In genomic region chr4:142567620-142568451, GRCh38 we compare ENCODE assay signal across 9 cellular contexts.
A peak's percentile ranks its signal among the peaks of the same experiment; 100 is the strongest.
DNase-seq lines count a peak whose midpoint lies in the region; ATAC-seq, FAIRE-seq and TF ChIP-seq lines count a peak whose summit lies in the region.
"Had no signal": no experiment of that assay in that cellular context is flagged by ENCODE, and none has a peak within 500 bp of the region (broad histone marks: within the 10 kb centered on the region; RNA-seq: fewer than 3 reads in every experiment).

No MANE protein-coding gene starts in this region.

- FAIRE-seq in colon (lab: Jason Lieb, UNC) (peak; percentile 51), pancreas (lab: Jason Lieb, UNC) (peak; percentile 83), urothelium cell line (lab: Jason Lieb, UNC) (no peak)

- H3K9me1 ChIP-seq in IMR-90 (ENCODE audit: insufficient read depth, low read length): peaks cover 2% of the 10 kb centered on the region; the same call in 1 of the 2 replicates

- H3K27ac ChIP-seq in IMR-90 (ENCODE audit: insufficient read depth, low read length) (peak overlapping the region; percentile 66; the same call in 1 of the 2 replicates), pancreas (peak overlapping the region; percentile 50 to 87 (median 73)), substantia nigra (ENCODE audit: low read depth, low read length, poor library complexity, severe bottlenecking) (no peak overlapping the region)

- H3K4me3 ChIP-seq in IMR-90 (ENCODE audit: insufficient read depth, low read depth, low read length): no peak overlapping the region
- H3K4me3 ChIP-seq in pancreas: peak overlapping the region in 2 of 4 donors; percentile 23 to 26
- H3K4me3 ChIP-seq in H7 (ENCODE audit: insufficient read depth, low read depth, low read length): no peak overlapping the region

- peak overlapping the region; percentile 30; the same call in 1 of the 2 replicates for H3K4me2 ChIP-seq in IMR-90 (ENCODE audit: low read depth, low read length)

- no peak overlapping the region for H3K56ac ChIP-seq in IMR-90 (ENCODE audit: extremely low read depth, insufficient read depth, low read length)

- H3K18ac ChIP-seq in IMR-90 (ENCODE audit: low read depth, low read length): no peak overlapping the region; the same call in 1 of the 2 replicates

- no peak overlapping the region for H2BK5ac ChIP-seq in IMR-90 (ENCODE audit: low read depth, low read length, poor library complexity, severe bottlenecking)

- ATAC-seq in GM18511 (IDR thresholded peaks at IDR 0.05; ENCODE audit: unreplicated experiment) (peak; percentile 67), IMR-90 (ENCODE audit: low read depth) (peak; percentile 85), pancreas (peak; percentile 94 to 96 (median 94)), GM21360 (IDR thresholded peaks at IDR 0.05; ENCODE audit: unreplicated experiment) (no peak)

- no peak for TF ChIP-seq POLR2A in IMR-90 (IDR thresholded peaks at IDR 0.05; ENCODE audit: low read depth, low read length)

- H3K4ac ChIP-seq in IMR-90 (ENCODE audit: low read depth, low read length): no peak overlapping the region

- H2BK15ac ChIP-seq in IMR-90 (ENCODE audit: low read depth, low read length): no peak overlapping the region

- intact Hi-C loops in IMR-90 (cut with micrococcal nuclease): loop anchor here (5.0 kb wide), 1 partner anchor 216 kb away; no protein-coding TSS in a partner anchor
- intact Hi-C loops in pancreas (cut with DNase I): no loop called here

- no peaks in the 10 kb centered on the region for H3K79me1 ChIP-seq in IMR-90 (ENCODE audit: low read depth in 1 of 2, low read length in 2 of 2)

- H3K9ac ChIP-seq in IMR-90 (ENCODE audit: low read depth, low read length): no peak overlapping the region

- TF ChIP-seq CTCF in IMR-90 (conservative IDR thresholded peaks at IDR 0.05; ENCODE audit: low read depth, low read length) (no peak), pancreas (IDR thresholded peaks at IDR 0.05) (no peak)

- no peak overlapping the region for H2AK9ac ChIP-seq in IMR-90 (replicated peaks; ENCODE audit: low read depth, low read length, poor library complexity)

- H3K23ac ChIP-seq in IMR-90 (ENCODE audit: low read depth, low read length): no peak overlapping the region; the same call in 1 of the 2 replicates

- H3K27me3 ChIP-seq in IMR-90 (ENCODE audit: control insufficient read depth, insufficient read depth, low read length) (no peaks in the 10 kb centered on the region), pancreas (no peaks in the 10 kb centered on the region), H7 (ENCODE audit: control insufficient read depth, insufficient read depth, low read length) (no peaks in the 10 kb centered on the region)

- peak; percentile 47 for DNase-seq in IMR-90
- DNase-seq in pancreas: peak in 3 of 6 donors; percentile 54 to 70 (median 64)
- no peak for DNase-seq in substantia nigra (lab: John Stamatoyannopoulos, UW)
- DNase-seq in H7: no peak
- DNase-seq in urothelium cell line (ENCODE audit: low spot score): no peak
- DNase-seq: NCI-H1436 had no signal

- dilution Hi-C loops in IMR-90 (cut with HindIII; ENCODE audit: low sequenced_read_pairs, unreplicated experiment): no loop called here

- in situ Hi-C loops in IMR-90 (cut with MboI; ENCODE audit: low sequenced_read_pairs): no loop called here

- POLR2A ChIA-PET in IMR-90 (lab: Charles Lee; ENCODE audit: unreplicated experiment): no interaction called here

- H3K4me1 ChIP-seq in IMR-90 (ENCODE audit: control insufficient read depth, insufficient read depth, low read length) (0 out of 2 replicates have a peak, but pooled peaks cover 1% of the 10 kb centered on the region), pancreas (peaks cover 7 to 34% (median 32%) of the 10 kb centered on the region in 3 donors)

- H2AFZ ChIP-seq in IMR-90 (replicated peaks; ENCODE audit: low read length, poor library complexity): no peak overlapping the region

- H4K91ac ChIP-seq in IMR-90 (ENCODE audit: insufficient read depth, low read depth, low read length): no peak overlapping the region

- H2BK20ac ChIP-seq in IMR-90 (ENCODE audit: low read depth, low read length): 0 out of 2 replicates have a peak overlapping the region, but pooled peaks have one; percentile 17

- H2BK120ac ChIP-seq in IMR-90 (ENCODE audit: low read depth, low read length): no peak overlapping the region

- H3K14ac ChIP-seq in IMR-90 (replicated peaks; ENCODE audit: low read depth, low read length): 0 out of 2 replicates have a peak overlapping the region, but pooled peaks have one; percentile 2

- H3K9me3 ChIP-seq in IMR-90 (ENCODE audit: control insufficient read depth, insufficient read depth, low read length) (no peaks in the 10 kb centered on the region), pancreas (no peaks in the 10 kb centered on the region)

- H4K5ac ChIP-seq in IMR-90 (ENCODE audit: low read depth, low read length): no peak overlapping the region

- H4K20me1 ChIP-seq in IMR-90 (ENCODE audit: insufficient read depth, low read length): no peaks in the 10 kb centered on the region

- no peaks in the 10 kb centered on the region for H3K36me3 ChIP-seq in IMR-90 (ENCODE audit: control insufficient read depth, insufficient read depth, low read length)
- H3K36me3 ChIP-seq in pancreas: no peaks in the 10 kb centered on the region
- no peaks in the 10 kb centered on the region for H3K36me3 ChIP-seq in H7 (replicated peaks; ENCODE audit: control insufficient read depth, insufficient read depth, low read length)

- H4K8ac ChIP-seq in IMR-90 (ENCODE audit: low read depth in 2 of 2, low read length in 2 of 2): no peak overlapping the region

- CTCF ChIA-PET in IMR-90 (lab: Yijun Ruan, JAX): interaction anchor here (0.7 to 0.9 kb wide), 2 partner anchors 15 to 347 kb away, joined by 4 read pairs; no protein-coding TSS in a partner anchor

- no peak overlapping the region for H2AK5ac ChIP-seq in IMR-90 (ENCODE audit: low read depth, low read length)

- no peak for TF ChIP-seq RAD21 in IMR-90 (IDR thresholded peaks at IDR 0.05; ENCODE audit: low read length)

- no CpG with 5 or more reads among the region's 4 CpGs for WGBS in IMR-90 (ENCODE audit: extremely low coverage in 2 of 2, insufficient read length in 1 of 2), 2 experiments
- 16 to 22% methylated on average over 4 of the region's 4 CpGs for WGBS in pancreas, 2 donors

- no TSS peak for BruUV-seq in IMR-90 (replicated peaks; lab: Mats Ljungman, UMichigan)

TF ChIP-seq in IMR-90, 13 proteins besides CTCF, POLR2A, EP300 and RAD21:
- TF ChIP-seq ELK1 (IDR thresholded peaks at IDR 0.05; ENCODE audit: borderline replicate concordance, low read depth, low read length) (no peak), CHD1 (IDR thresholded peaks at IDR 0.05; ENCODE audit: low read depth, low read length) (no peak), MAFK (IDR thresholded peaks at IDR 0.05; ENCODE audit: low read depth, low read length) (no peak), CEBPB (IDR thresholded peaks at IDR 0.05; ENCODE audit: low read depth, low read length) (no peak), MAZ (IDR thresholded peaks at IDR 0.05; ENCODE audit: borderline replicate concordance, low read depth, low read length) (no peak), RCOR1 (IDR thresholded peaks at IDR 0.05; ENCODE audit: insufficient replicate concordance, low read length) (no peak), BHLHE40 (IDR thresholded peaks at IDR 0.05; ENCODE audit: low read depth, low read length) (no peak), NFE2L2 (IDR thresholded peaks at IDR 0.05; ENCODE audit: low read depth, low read length) (no peak), MXI1 (IDR thresholded peaks at IDR 0.05; ENCODE audit: borderline replicate concordance, low read depth, low read length) (no peak), SMC3 (IDR thresholded peaks at IDR 0.05; ENCODE audit: low read depth, low read length) (no peak), USF2 (IDR thresholded peaks at IDR 0.05; ENCODE audit: low read depth, low read length) (no peak), FOS (IDR thresholded peaks at IDR 0.05; ENCODE audit: low read depth, low read length) (no peak), RFX5 (IDR thresholded peaks at IDR 0.05; ENCODE audit: low read depth, low read length) (no peak)
TF ChIP-seq in IMR-90: peak in this region for 0.
